ENCODE assay signal across 34 cellular contexts in genomic region chrX:80573275-80573674, GRCh38.
"Had no signal": no experiment of that assay in that cellular context is flagged by ENCODE, and none has a peak within 500 bp of the region (broad histone marks: within the 10 kb centered on the region; RNA-seq: fewer than 3 reads in every experiment).

No MANE protein-coding gene starts in this region.

- H3K9ac ChIP-seq: KMS-11 had no signal

- DNase-seq: Karpas-422, Kasumi-1, KG1, MG63, MM.1S, MV-4-11, NCI-H1048, NCI-H1092, NCI-H1092 treated with DMSO at 0.1 percent for 48 hours, NCI-H1105, NCI-H1105 treated with DMSO at 0.1 percent for 48 hours, NCI-H1417, NCI-H1417 treated with DMSO at 0.1 percent for 48 hours, NCI-H1436, NCI-H1436 treated with DMSO at 0.1 percent for 48 hours, NCI-H146, NCI-H1694, NCI-H1694 treated with DMSO at 0.1 percent for 48 hours, NCI-H187, NCI-H187 treated with DMSO at 0.1 percent for 48 hours, NCI-H1930, NCI-H2029, NCI-H2029 treated with DMSO at 0.1 percent for 48 hours, NCI-H2081, NCI-H2081 treated with DMSO at 0.1 percent for 48 hours, NCI-H2107, NCI-H2171, NCI-H2171 treated with DMSO at 0.1 percent for 48 hours, NCI-H2227 treated with DMSO at 0.1 percent for 48 hours, NCI-H226, NCI-H345, NCI-H446, NCI-H446 treated with DMSO at 0.1 percent for 48 hours had no signal

- H3K9me3 ChIP-seq: MG63 had no signal

- H3K4me3 ChIP-seq: MG63 had no signal

- H3K27ac ChIP-seq: KMS-11 had no signal

- H3K36me3 ChIP-seq: MG63 had no signal
